8 cellular contexts compared by ENCODE assay signal in genomic region chr1:12208764-12209494, GRCh38.
A peak's percentile ranks its signal among the peaks of the same experiment; 100 is the strongest.
DNase-seq lines count a peak whose midpoint lies in the region; ATAC-seq, FAIRE-seq and TF ChIP-seq lines count a peak whose summit lies in the region.

No MANE protein-coding gene starts in this region.

- H3K27ac ChIP-seq in caudate nucleus (ENCODE audit: low read depth, low read length), result no peak overlapping the region

- no peak for TF ChIP-seq POLR2A in H54 (IDR thresholded peaks at IDR 0.05; ENCODE audit: low read depth, low read length)

- no peak for ATAC-seq in HG02763 (IDR thresholded peaks at IDR 0.05; ENCODE audit: unreplicated experiment)

- DNase-seq in COLO829 (ENCODE audit: low spot score) (peak; percentile 78), H54 (ENCODE audit: insufficient read length, low spot score) (peak; percentile 70), NCI-H446 (lab: John Stamatoyannopoulos, UW) (peak; percentile 43 to 83), caudate nucleus (lab: John Stamatoyannopoulos, UW) (peak in 58 of 61 donors; percentile 10 to 90 (median 60)), kidney tubule cell (ENCODE audit: low spot score) (peak; percentile 71)
- peak; percentile 80 for DNase-seq in activated CD4-positive, alpha-beta T cell treated with anti-CD3 and anti-CD28 coated beads for 1 hour
- DNase-seq in stimulated activated CD4-positive, alpha-beta T cell treated with anti-CD3 and anti-CD28 coated beads, Interleukin-2, amount 100 ng/mL, for 4 hours (ENCODE audit: low read depth), result peak; percentile 70

- peak; percentile 82 for FAIRE-seq in H54 (lab: Jason Lieb, UNC)
